In the genomic region with DNA sequence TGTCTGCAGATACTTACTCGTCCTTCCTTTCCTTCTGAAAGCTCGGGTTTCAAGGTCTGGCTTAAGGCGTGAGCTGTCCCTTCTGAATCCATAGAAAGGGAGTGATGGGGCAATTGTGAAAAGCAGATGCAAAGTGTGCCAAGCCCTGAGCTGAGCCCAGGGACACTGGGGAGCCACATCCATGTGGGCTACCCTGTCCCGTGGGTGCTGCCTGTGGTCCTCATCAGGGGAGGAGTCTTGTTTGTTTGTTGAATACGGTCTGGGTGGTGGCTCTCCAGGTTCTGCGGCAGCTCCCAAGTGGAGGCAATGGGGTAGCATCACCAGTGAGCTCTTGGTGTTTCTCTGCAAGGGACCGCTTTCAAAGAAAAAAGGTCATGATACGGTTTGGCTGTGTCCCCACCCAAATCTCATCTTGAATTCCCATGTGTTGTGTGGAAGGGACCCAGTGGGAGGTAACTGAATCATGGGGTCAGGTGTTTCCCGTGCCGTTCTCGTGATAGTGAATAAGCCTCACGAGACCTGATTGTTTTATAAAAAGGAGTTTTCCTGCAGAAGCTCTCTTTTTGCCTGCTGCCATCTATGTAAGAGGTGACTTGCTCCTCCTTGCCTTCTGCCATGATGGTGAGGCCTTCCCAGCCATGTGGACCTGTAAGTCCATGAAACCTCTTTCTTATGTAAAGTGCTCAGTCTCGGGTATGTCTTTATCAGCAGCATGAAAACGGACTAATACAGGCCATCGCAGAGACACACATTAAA, we compare ENCODE assay signal across 9 cellular contexts. TPM values are rescaled to one million over a fixed set of nuclear protein-coding genes. Genes with fewer than 3 reads are reported as not detected.
A peak's percentile ranks its signal among the peaks of the same experiment; 100 is the strongest.
DNase-seq lines count a peak whose midpoint lies in the region; ATAC-seq and TF ChIP-seq lines count a peak whose summit lies in the region.
"Had no signal": no experiment of that assay in that cellular context is flagged by ENCODE, and none has a peak within 500 bp of the region (broad histone marks: within the 10 kb centered on the region; RNA-seq: fewer than 3 reads in every experiment).

No MANE protein-coding gene starts in this region.

- H3K4me3 ChIP-seq in stomach, result no peak overlapping the region

- H3K4me1 ChIP-seq in stomach, result peaks cover 15 to 32% (median 30%) of the 10 kb centered on the region in 4 donors

- H3K27ac ChIP-seq in layer of hippocampus (ENCODE audit: low read depth, low read length) (peak overlapping the region; percentile 83), stomach (peak overlapping the region in 4 of 5 donors; percentile 75 to 87 (median 85))

- TF ChIP-seq CTCF in activated CD8-positive, alpha-beta T cell treated with anti-CD3 and anti-CD28 coated beads for 36 hours (IDR thresholded peaks at IDR 0.05), result no peak
- TF ChIP-seq CTCF in stomach (IDR thresholded peaks at IDR 0.05), result no peak

- H3K9me3 Mint-ChIP-seq in activated T-cell treated with anti-CD3 and anti-CD28 coated beads, Interleukin-2, amount 50 U/mL, for 24 hours, result no peaks in the 10 kb centered on the region
- no peaks in the 10 kb centered on the region for H3K9me3 Mint-ChIP-seq in activated CD8-positive, alpha-beta T cell treated with anti-CD3 and anti-CD28 coated beads for 36 hours

- TF ChIP-seq EP300 in stomach (IDR thresholded peaks at IDR 0.05), result no peak

- intact Hi-C loops in activated CD8-positive, alpha-beta T cell treated with anti-CD3 and anti-CD28 coated beads for 36 hours (cut with micrococcal nuclease), result no loop called here
- intact Hi-C loops in stomach (cut with DNase I; ENCODE audit: low total_unique reads), result no loop called here

- H3K36me3 Mint-ChIP-seq in activated T-cell treated with anti-CD3 and anti-CD28 coated beads, Interleukin-2, amount 50 U/mL, for 24 hours (ENCODE audit: low read depth), result peaks cover 34% of the 10 kb centered on the region
- peaks cover 16% of the 10 kb centered on the region for H3K36me3 Mint-ChIP-seq in activated CD8-positive, alpha-beta T cell treated with anti-CD3 and anti-CD28 coated beads for 36 hours (ENCODE audit: low read depth)

- H3K27me3 ChIP-seq in layer of hippocampus (ENCODE audit: control insufficient read depth, insufficient read depth, low read length) (no peaks in the 10 kb centered on the region), stomach (no peaks in the 10 kb centered on the region)

- DNase-seq in activated T-cell treated with anti-CD3 and anti-CD28 coated beads, Interleukin-2, amount 50 U/mL, for 24 hours, result no peak
- no peak for DNase-seq in activated T-cell treated with anti-CD3 and anti-CD28 coated beads for 4 hours
- no peak for DNase-seq in activated CD8-positive, alpha-beta T cell treated with anti-CD3 and anti-CD28 coated beads for 36 hours
- DNase-seq in stomach, result no peak
- no peak for DNase-seq in middle frontal gyrus (ENCODE audit: extremely low spot score, low spot score)
- DNase-seq in hippocampal formation (lab: John Stamatoyannopoulos, UW), result no peak
- DNase-seq in SIG-M5 treated with dmso at 0.1 percent for 504 hours (lab: John Stamatoyannopoulos, UW; ENCODE audit: unreplicated experiment), result no peak
- DNase-seq: NCI-H82 had no signal

- peaks cover 7 to 24% (median 17%) of the 10 kb centered on the region in 4 donors for H3K36me3 ChIP-seq in stomach

- peak overlapping the region; percentile 9 for H3K4me3 Mint-ChIP-seq in activated T-cell treated with anti-CD3 and anti-CD28 coated beads, Interleukin-2, amount 50 U/mL, for 24 hours
- peak overlapping the region; percentile 94 for H3K4me3 Mint-ChIP-seq in activated CD8-positive, alpha-beta T cell treated with anti-CD3 and anti-CD28 coated beads for 36 hours

- POLR2A ChIA-PET in activated CD8-positive, alpha-beta T cell treated with anti-CD3 and anti-CD28 coated beads for 36 hours (lab: Charles Lee), result interaction anchor here (1.1 to 2.0 kb wide), 3 partner anchors 12 to 36 kb away, joined by 3 to 8 read pairs (median 6); no protein-coding TSS in a partner anchor

- H3K4me1 Mint-ChIP-seq in activated T-cell treated with anti-CD3 and anti-CD28 coated beads, Interleukin-2, amount 50 U/mL, for 24 hours (ENCODE audit: low read depth), result peaks cover 30% of the 10 kb centered on the region
- peaks cover 26% of the 10 kb centered on the region for H3K4me1 Mint-ChIP-seq in activated CD8-positive, alpha-beta T cell treated with anti-CD3 and anti-CD28 coated beads for 36 hours (ENCODE audit: low read depth)

- H3K27ac Mint-ChIP-seq in activated T-cell treated with anti-CD3 and anti-CD28 coated beads, Interleukin-2, amount 50 U/mL, for 24 hours, result peak overlapping the region; percentile 97
- peak overlapping the region; percentile 96 for H3K27ac Mint-ChIP-seq in activated CD8-positive, alpha-beta T cell treated with anti-CD3 and anti-CD28 coated beads for 36 hours

- CTCF ChIA-PET in activated CD8-positive, alpha-beta T cell treated with anti-CD3 and anti-CD28 coated beads for 36 hours (lab: Charles Lee), result interaction anchor here (0.9 to 2.6 kb wide), 3 partner anchors 14 to 22 kb away, joined by 3 to 8 read pairs (median 3); no protein-coding TSS in a partner anchor

- 84 to 94% (median 86%) methylated on average over 15 of the region's 15 CpGs for WGBS in stomach, 5 donors

- ATAC-seq in activated CD8-positive, alpha-beta T cell treated with anti-CD3 and anti-CD28 coated beads for 36 hours, result no peak

- TF ChIP-seq POLR2A in stomach (IDR thresholded peaks at IDR 0.05), result no peak

- no peaks in the 10 kb centered on the region for H3K9me3 ChIP-seq in stomach

- no peaks in the 10 kb centered on the region for H3K27me3 Mint-ChIP-seq in activated T-cell treated with anti-CD3 and anti-CD28 coated beads, Interleukin-2, amount 50 U/mL, for 24 hours
- H3K27me3 Mint-ChIP-seq in activated CD8-positive, alpha-beta T cell treated with anti-CD3 and anti-CD28 coated beads for 36 hours, result no peaks in the 10 kb centered on the region

RNA-seq across cellular contexts. Expression of gene ALG1, which starts 1.0 kb away (rescaled TPM):
- 10 to 100 TPM; 16.8 to 17.2 TPM for total RNA-seq in activated CD8-positive, alpha-beta T cell treated with anti-CD3 and anti-CD28 coated beads for 36 hours
- total RNA-seq in stomach, result 10 to 100 TPM in 4 of 5 donors, 1 to 10 TPM in 1; 4.5 to 53.9 (median 27.5) TPM
- 10 to 100 TPM in 2 of 3 donors, 1 to 10 TPM in 1; 9.6 to 16.6 (median 11.2) TPM for polyA plus RNA-seq in stomach

RNA-seq across cellular contexts. Expression of gene C16orf89, which starts 4.9 kb away (rescaled TPM):
- not detected for total RNA-seq in activated CD8-positive, alpha-beta T cell treated with anti-CD3 and anti-CD28 coated beads for 36 hours
- total RNA-seq in stomach, result 10 to 100 TPM in 4 of 5 donors, 1 to 10 TPM in 1; 7.6 to 81.3 (median 11.7) TPM
- 100 to 1,000 TPM in 1 of 3 donors, 10 to 100 TPM in 2; 90.5 to 135 (median 96.5) TPM for polyA plus RNA-seq in stomach

RNA-seq across cellular contexts. Expression of gene EEF2KMT, which starts 27.0 kb away (rescaled TPM):
- 10 to 100 TPM; 19.7 to 20.5 TPM for total RNA-seq in activated CD8-positive, alpha-beta T cell treated with anti-CD3 and anti-CD28 coated beads for 36 hours
- total RNA-seq in stomach, result 1 to 10 TPM in 3 of 5 donors, not detected in 2; 2.5 to 9.9 (median 6.6) TPM
- polyA plus RNA-seq in stomach, result 1 to 10 TPM; 6.3 to 9.6 (median 6.4) TPM

RNA-seq across cellular contexts. Expression of gene NAGPA, which starts 36.9 kb away (rescaled TPM):
- 10 to 100 TPM; 10.1 to 11.3 TPM for total RNA-seq in activated CD8-positive, alpha-beta T cell treated with anti-CD3 and anti-CD28 coated beads for 36 hours
- total RNA-seq in stomach, result 100 to 1,000 TPM in 2 of 5 donors, 10 to 100 TPM in 3; 19.6 to 139 (median 31.2) TPM
- 10 to 100 TPM; 10.0 to 19.4 (median 11.8) TPM for polyA plus RNA-seq in stomach

Comparison
In these comparisons a context has a peak if more than half of its experiments do, and no peak if none do; other contexts are left out.
1. RNA of gene C16orf89, which starts 4.9 kb away (total RNA-seq): 7.6 to 81.3 TPM in stomach; not detected in activated CD8-positive, alpha-beta T cell treated with anti-CD3 and anti-CD28 coated beads for 36 hours; every median in the first group is over 4 times any median in the second.